In the genomic region with DNA sequence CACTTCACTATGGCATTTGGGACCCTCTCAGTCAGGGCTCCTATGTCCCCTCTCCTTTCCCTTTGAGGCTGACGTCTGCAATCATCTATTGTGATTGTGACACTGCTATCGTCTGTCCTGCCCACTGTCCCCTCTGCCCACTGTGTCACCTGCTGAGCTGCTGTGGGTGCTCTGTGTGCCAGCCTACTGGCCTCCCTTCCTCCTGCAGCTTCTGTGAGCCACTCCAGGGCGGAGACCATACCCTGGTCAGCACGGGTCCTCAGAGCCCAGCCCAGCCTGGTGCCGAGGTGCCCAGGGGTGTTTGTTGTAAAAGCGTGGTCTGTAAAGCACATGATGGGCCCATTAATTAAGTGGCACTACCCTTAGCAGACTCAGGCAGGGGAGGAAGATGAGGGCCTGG, we compare ENCODE assay signal across 32 cellular contexts. TPM values are rescaled to one million over a fixed set of nuclear protein-coding genes. Genes with fewer than 3 reads are reported as not detected.
"Had no signal": no experiment of that assay in that cellular context is flagged by ENCODE, and none has a peak within 500 bp of the region (broad histone marks: within the 10 kb centered on the region; RNA-seq: fewer than 3 reads in every experiment).

No MANE protein-coding gene starts in this region.

- ATAC-seq: activated CD4-positive, alpha-beta T cell treated with anti-CD3 and anti-CD28 coated beads for 36 hours; activated CD8-positive, alpha-beta memory T cell treated with anti-CD3 and anti-CD28 coated beads, Interleukin-2, amount 10 ng/mL, durations not matched to agents 7 days and 5 days; activated CD8-positive, alpha-beta T cell treated with anti-CD3 and anti-CD28 coated beads, Interleukin-2, amount 10 ng/mL, durations not matched to agents 7 days and 5 days; activated naive CD4-positive, alpha-beta T cell treated with anti-CD3 and anti-CD28 coated beads, Interleukin-2, amount 50 U/mL, for 72 hours; gastrocnemius medialis; left colon; naive thymus-derived CD8-positive, alpha-beta T cell; right lobe of liver; stimulated activated naive CD8-positive, alpha-beta T cell treated with anti-CD3 and anti-CD28 coated beads, Interleukin-15, amount 100 ng/mL, for 72 hours had no signal

- H3K27me3 ChIP-seq: colonic mucosa, right lobe of liver had no signal

- H3K36me3 ChIP-seq: colonic mucosa, gastrocnemius medialis, right lobe of liver had no signal

- H3K27ac Mint-ChIP-seq: activated CD4-positive, alpha-beta T cell treated with anti-CD3 and anti-CD28 coated beads for 36 hours; activated CD8-positive, alpha-beta memory T cell treated with anti-CD3 and anti-CD28 coated beads, Interleukin-2, amount 10 ng/mL, durations not matched to agents 7 days and 5 days; activated CD8-positive, alpha-beta T cell treated with anti-CD3 and anti-CD28 coated beads, Interleukin-2, amount 10 ng/mL, durations not matched to agents 7 days and 5 days; activated T-helper 2 cell treated with anti-CD3 and anti-CD28 coated beads, Interferon-gamma antibody, Interleukin-2, Interleukin-4, amounts not matched to agents 10 μg/mL and 5 μg/mL and 100 μg/mL, durations not matched to agents 14 hours and 24 hours and 36 hours; immature natural killer cell; memory B cell; naive thymus-derived CD8-positive, alpha-beta T cell; progenitor cell of endocrine pancreas; stimulated activated effector memory CD8-positive, alpha-beta T cell treated with anti-CD3 and anti-CD28 coated beads, Interleukin-12 subunit alpha, Interleukin-12 subunit beta, amount 100 ng/mL, for 72 hours; stimulated activated naive CD8-positive, alpha-beta T cell treated with anti-CD3 and anti-CD28 coated beads, Interleukin-15, amount 100 ng/mL, for 72 hours; T-helper 2 cell treated with Interferon-gamma antibody and Interleukin-4, amounts not matched to agents 5 μg/mL and 100 μg/mL, for 36 hours; type B pancreatic cell had no signal

- H3K4me3 ChIP-seq: colonic mucosa, gastrocnemius medialis, right lobe of liver, skin epidermis had no signal

- H3K27ac ChIP-seq: colonic mucosa, gastrocnemius medialis, right lobe of liver, skin epidermis had no signal

- H3K9me3 Mint-ChIP-seq: activated naive CD4-positive, alpha-beta T cell treated with anti-CD3 and anti-CD28 coated beads, Interleukin-2, amount 50 U/mL, for 72 hours; activated T-helper 2 cell treated with anti-CD3 and anti-CD28 coated beads, Interferon-gamma antibody, Interleukin-2, Interleukin-4, amounts not matched to agents 10 μg/mL and 5 μg/mL and 100 μg/mL, durations not matched to agents 14 hours and 24 hours and 36 hours; immature natural killer cell; memory B cell; naive thymus-derived CD8-positive, alpha-beta T cell; neural crest cell; stimulated activated effector memory CD8-positive, alpha-beta T cell treated with anti-CD3 and anti-CD28 coated beads, Interleukin-12 subunit alpha, Interleukin-12 subunit beta, amount 100 ng/mL, for 72 hours; stimulated activated naive CD8-positive, alpha-beta T cell treated with anti-CD3 and anti-CD28 coated beads, Interleukin-15, amount 100 ng/mL, for 72 hours; T-helper 2 cell treated with Interferon-gamma antibody and Interleukin-4, amounts not matched to agents 5 μg/mL and 100 μg/mL, for 36 hours; type B pancreatic cell had no signal

- H3K9me3 ChIP-seq: colonic mucosa, gastrocnemius medialis, right lobe of liver had no signal

- H3K4me1 ChIP-seq: colonic mucosa, gastrocnemius medialis had no signal

- H3K36me3 Mint-ChIP-seq: activated CD8-positive, alpha-beta memory T cell treated with anti-CD3 and anti-CD28 coated beads, Interleukin-2, amount 10 ng/mL, durations not matched to agents 7 days and 5 days; activated naive CD4-positive, alpha-beta T cell treated with anti-CD3 and anti-CD28 coated beads, Interleukin-2, amount 50 U/mL, for 72 hours; immature natural killer cell; memory B cell; naive thymus-derived CD8-positive, alpha-beta T cell; stimulated activated effector memory CD8-positive, alpha-beta T cell treated with anti-CD3 and anti-CD28 coated beads, Interleukin-12 subunit alpha, Interleukin-12 subunit beta, amount 100 ng/mL, for 72 hours; type B pancreatic cell had no signal

- DNase-seq: activated CD4-positive, alpha-beta T cell treated with anti-CD3 and anti-CD28 coated beads for 36 hours; activated CD4-positive, CD25-positive, alpha-beta regulatory T cell; activated CD8-positive, alpha-beta memory T cell treated with anti-CD3 and anti-CD28 coated beads, Interleukin-2, amount 10 ng/mL, durations not matched to agents 7 days and 5 days; activated CD8-positive, alpha-beta T cell treated with anti-CD3 and anti-CD28 coated beads, Interleukin-2, amount 10 ng/mL, durations not matched to agents 7 days and 5 days; activated T-cell treated with anti-CD3 and anti-CD28 coated beads, Interleukin-2, amount 50 U/mL, for 48 hours; anterior cingulate cortex; colonic mucosa; effector memory CD4-positive, alpha-beta T cell; erythroblast; gastrocnemius medialis; hypothalamus; immature natural killer cell; kidney; left colon; naive thymus-derived CD8-positive, alpha-beta T cell; right lobe of liver; stimulated activated CD4-positive, alpha-beta T cell treated with anti-CD3 and anti-CD28 coated beads, Interleukin-4, amount 100 ng/mL, for 24 hours; stimulated activated naive CD8-positive, alpha-beta T cell treated with anti-CD3 and anti-CD28 coated beads, Interleukin-15, amount 100 ng/mL, for 72 hours; substantia nigra had no signal

- H3K4me1 Mint-ChIP-seq: activated CD4-positive, alpha-beta T cell treated with anti-CD3 and anti-CD28 coated beads for 36 hours; activated CD8-positive, alpha-beta memory T cell treated with anti-CD3 and anti-CD28 coated beads, Interleukin-2, amount 10 ng/mL, durations not matched to agents 7 days and 5 days; immature natural killer cell; memory B cell; stimulated activated effector memory CD8-positive, alpha-beta T cell treated with anti-CD3 and anti-CD28 coated beads, Interleukin-12 subunit alpha, Interleukin-12 subunit beta, amount 100 ng/mL, for 72 hours; stimulated activated naive CD8-positive, alpha-beta T cell treated with anti-CD3 and anti-CD28 coated beads, Interleukin-15, amount 100 ng/mL, for 72 hours had no signal

- H3K4me3 Mint-ChIP-seq: activated CD4-positive, alpha-beta T cell treated with anti-CD3 and anti-CD28 coated beads for 36 hours; activated CD8-positive, alpha-beta memory T cell treated with anti-CD3 and anti-CD28 coated beads, Interleukin-2, amount 10 ng/mL, durations not matched to agents 7 days and 5 days; activated CD8-positive, alpha-beta T cell treated with anti-CD3 and anti-CD28 coated beads, Interleukin-2, amount 10 ng/mL, durations not matched to agents 7 days and 5 days; immature natural killer cell; memory B cell; naive thymus-derived CD8-positive, alpha-beta T cell; neural crest cell; stimulated activated effector memory CD8-positive, alpha-beta T cell treated with anti-CD3 and anti-CD28 coated beads, Interleukin-12 subunit alpha, Interleukin-12 subunit beta, amount 100 ng/mL, for 72 hours; stimulated activated naive CD8-positive, alpha-beta T cell treated with anti-CD3 and anti-CD28 coated beads, Interleukin-15, amount 100 ng/mL, for 72 hours; T-helper 2 cell treated with Interferon-gamma antibody and Interleukin-4, amounts not matched to agents 5 μg/mL and 100 μg/mL, for 36 hours; type B pancreatic cell had no signal

RNA-seq across cellular contexts. Expression of gene MPPED1, which starts 29.4 kb away (rescaled TPM):
- total RNA-seq: activated CD4-positive, alpha-beta T cell treated with anti-CD3 and anti-CD28 coated beads for 36 hours; activated CD8-positive, alpha-beta memory T cell treated with anti-CD3 and anti-CD28 coated beads, Interleukin-2, amount 10 ng/mL, durations not matched to agents 7 days and 5 days; activated CD8-positive, alpha-beta T cell treated with anti-CD3 and anti-CD28 coated beads, Interleukin-2, amount 10 ng/mL, durations not matched to agents 7 days and 5 days; activated naive CD4-positive, alpha-beta T cell treated with anti-CD3 and anti-CD28 coated beads, Interleukin-2, amount 50 U/mL, for 72 hours; activated T-helper 2 cell treated with anti-CD3 and anti-CD28 coated beads, Interferon-gamma antibody, Interleukin-2, Interleukin-4, amounts not matched to agents 10 μg/mL and 5 μg/mL and 100 μg/mL, durations not matched to agents 14 hours and 24 hours and 36 hours; bronchial epithelial cell; dermis microvascular lymphatic vessel endothelial cell; gastrocnemius medialis; kidney; left colon; naive thymus-derived CD8-positive, alpha-beta T cell; osteocyte; renal cortical epithelial cell had no signal
- polyA plus RNA-seq: immature natural killer cell had no signal
